16 cellular contexts compared by ENCODE assay signal in genomic region chr11:108906329-108906728, GRCh38.
DNase-seq lines count a peak whose midpoint lies in the region; ATAC-seq, FAIRE-seq and TF ChIP-seq lines count a peak whose summit lies in the region.
"Had no signal": no experiment of that assay in that cellular context is flagged by ENCODE, and none has a peak within 500 bp of the region (broad histone marks: within the 10 kb centered on the region; RNA-seq: fewer than 3 reads in every experiment).

No MANE protein-coding gene starts in this region.

- no peak for FAIRE-seq in H54 (lab: Jason Lieb, UNC)

- no TSS peak for BruUV-seq in HCT116 (replicated peaks; lab: Mats Ljungman, UMichigan)

- peaks cover 45 to 71% of the 10 kb centered on the region in 2 experiments for H3K4me1 ChIP-seq in HCT116 (ENCODE audit: control insufficient read depth in 1 of 2, insufficient read depth in 2 of 2, low read length in 2 of 2)
- peaks cover 13 to 34% of the 10 kb centered on the region in 2 donors for H3K4me1 ChIP-seq in gastrocnemius medialis
- H3K4me1 ChIP-seq: testis had no signal

- H3K9me3 ChIP-seq in HCT116 (ENCODE audit: control insufficient read depth in 1 of 2, insufficient read depth in 1 of 2, low read depth in 1 of 2, low read length in 2 of 2) (no peaks in the 10 kb centered on the region), gastrocnemius medialis (no peaks in the 10 kb centered on the region)
- H3K9me3 ChIP-seq: ovary, testis had no signal

- H3K36me3 ChIP-seq in HCT116 (ENCODE audit: control insufficient read depth in 1 of 2, insufficient read depth in 2 of 2, low read length in 2 of 2) (no peaks in the 10 kb centered on the region), gastrocnemius medialis (no peaks in the 10 kb centered on the region)
- H3K36me3 ChIP-seq: ovary had no signal

- intact Hi-C loops in HCT116 (cut with micrococcal nuclease), result no loop called here
- intact Hi-C loops in gastrocnemius medialis (cut with DNase I; ENCODE audit: low total_unique reads), result no loop called here
- intact Hi-C loops in head of caudate nucleus (cut with DNase I), result no loop called here

- TF ChIP-seq POLR2A in HCT116 (IDR thresholded peaks at IDR 0.05; ENCODE audit: borderline replicate concordance, extremely low read depth, insufficient read depth, insufficient read length), result no peak
- TF ChIP-seq POLR2A in gastrocnemius medialis (IDR thresholded peaks at IDR 0.05), result no peak
- no peak for TF ChIP-seq POLR2A in H54 (IDR thresholded peaks at IDR 0.05; ENCODE audit: low read depth, low read length)

- no peak overlapping the region for H2AFZ ChIP-seq in HCT116 (ENCODE audit: low read depth, low read length, poor library complexity, severe bottlenecking)

- H4K20me1 ChIP-seq in HCT116 (ENCODE audit: insufficient read depth), result no peaks in the 10 kb centered on the region

- RAD21 ChIA-PET in HCT116 (lab: Charles Lee; ENCODE audit: low non-redundant PET in 1 of 2, low total read pairs in 2 of 2, uncharacterized antibody in 2 of 2, unreplicated experiment in 2 of 2), result no interaction called here

- POLR2A ChIA-PET in HCT116 (lab: Charles Lee), result no interaction called here

- H3K79me2 ChIP-seq in HCT116 (ENCODE audit: insufficient read depth, low read length), result no peaks in the 10 kb centered on the region; the same call in 1 of the 2 replicates

- CTCF ChIA-PET in HCT116 (lab: Charles Lee), result no interaction called here

- ATAC-seq in HCT116, result peak; percentile 85
- ATAC-seq in SK-N-SH treated with all-trans-retinoic acid at 6 μM for 48 hours, result peak; percentile 87
- peak; percentile 98 to 99 for ATAC-seq in gastrocnemius medialis

- in situ Hi-C loops in gastrocnemius medialis (cut with MboI; ENCODE audit: low sequenced_read_pairs in 4 of 4), result no loop called here

- peak; percentile 16; the same call in 1 of the 2 replicates for TF ChIP-seq RAD21 in HCT116 (IDR thresholded peaks at IDR 0.05; ENCODE audit: low read depth)

- no peak for TF ChIP-seq CTCF in HCT116 (IDR thresholded peaks at IDR 0.05 in 2 of 3, conservative IDR thresholded peaks at IDR 0.05 in 1 of 3; ENCODE audit: borderline replicate concordance in 1 of 3, insufficient read depth in 1 of 3, low read depth in 2 of 3, low read length in 2 of 3)
- TF ChIP-seq CTCF in fibroblast of the aortic adventitia (IDR thresholded peaks at IDR 0.05; ENCODE audit: insufficient read depth, low read length), result no peak
- TF ChIP-seq CTCF in gastrocnemius medialis (IDR thresholded peaks at IDR 0.05 in 4 of 5, conservative IDR thresholded peaks at IDR 0.05 in 1 of 5), result no peak

- H3K4me2 ChIP-seq in HCT116 (ENCODE audit: low read length), result peak overlapping the region; percentile 51

- no peaks in the 10 kb centered on the region for H3K27me3 ChIP-seq in HCT116 (ENCODE audit: insufficient read depth, low read length)
- H3K27me3 ChIP-seq in gastrocnemius medialis, result no peaks in the 10 kb centered on the region
- H3K27me3 ChIP-seq: ovary, testis had no signal

- DNase-seq in HCT116 (ENCODE audit: low read depth, low spot score), result no peak
- peak; percentile 18 for DNase-seq in fibroblast of the aortic adventitia (ENCODE audit: low read depth)
- no peak for DNase-seq in gastrocnemius medialis
- DNase-seq in head of caudate nucleus, result no peak
- DNase-seq in NCI-H146 treated with DMSO at 0.1 percent for 48 hours (lab: John Stamatoyannopoulos, UW; ENCODE audit: unreplicated experiment), result no peak
- DNase-seq in H54 (ENCODE audit: insufficient read length, low spot score), result no peak
- no peak for DNase-seq in CD1c-positive myeloid dendritic cell (ENCODE audit: extremely low spot score)
- DNase-seq: activated CD4-positive, alpha-beta T cell treated with anti-CD3 and anti-CD28 coated beads for 1 hour; activated gamma-delta T cell treated with Interleukin-2 at 50 U/mL for 16 hours; cortex of kidney; DMS 273 treated with DMSO at 0.1 percent for 48 hours; NCI-H2081 treated with DMSO at 0.1 percent for 48 hours; ovary; SHP77; testis had no signal

- H3K9me2 ChIP-seq in HCT116 (ENCODE audit: insufficient read depth), result no peaks in the 10 kb centered on the region; the same call in 1 of the 2 replicates

- no peak overlapping the region for H3K9ac ChIP-seq in HCT116 (ENCODE audit: low read length)

- H3K4me3 ChIP-seq in HCT116 (replicated peaks in 1 of 2; ENCODE audit: low read depth in 1 of 2, low read length in 2 of 2) (no peak overlapping the region), fibroblast of the aortic adventitia (ENCODE audit: low read depth, low read length) (no peak overlapping the region), gastrocnemius medialis (no peak overlapping the region)
- H3K4me3 ChIP-seq: ovary, testis had no signal

- peak overlapping the region; percentile 88 for H3K27ac ChIP-seq in HCT116 (ENCODE audit: low read depth, low read length)
- H3K27ac ChIP-seq in gastrocnemius medialis, result peak overlapping the region in 3 of 4 donors; percentile 34 to 59 (median 39)
- H3K27ac ChIP-seq: ovary, testis had no signal

TF ChIP-seq in HCT116, 20 proteins besides CTCF, POLR2A, EP300 and RAD21:
- TF ChIP-seq ATF3 (IDR thresholded peaks at IDR 0.05) (peak; percentile 16; the same call in 1 of the 2 replicates), FOSL1 (IDR thresholded peaks at IDR 0.05; ENCODE audit: low read depth) (peak; percentile 52; the same call in 1 of the 2 replicates), TCF7L2 (IDR thresholded peaks at IDR 0.05; ENCODE audit: borderline replicate concordance, extremely low read depth, insufficient read depth, insufficient read length) (no peak), SP1 (IDR thresholded peaks at IDR 0.05; ENCODE audit: low read depth) (peak; percentile 65), ELF1 (IDR thresholded peaks at IDR 0.05; ENCODE audit: borderline replicate concordance, low read depth) (no peak), EZH2 (IDR thresholded peaks at IDR 0.05) (no peak), EGR1 (IDR thresholded peaks at IDR 0.05; ENCODE audit: low read depth) (no peak), ZFX (IDR thresholded peaks at IDR 0.05) (no peak), MAX (IDR thresholded peaks at IDR 0.05) (peak; percentile 41), CEBPB (IDR thresholded peaks at IDR 0.05; ENCODE audit: low read depth) (peak; percentile 57), CBX3 (IDR thresholded peaks at IDR 0.05; ENCODE audit: low read depth) (peak; percentile 57; the same call in 1 of the 2 replicates), JUND (IDR thresholded peaks at IDR 0.05) (peak; percentile 66), YY1 (IDR thresholded peaks at IDR 0.05; ENCODE audit: extremely low read depth, insufficient replicate concordance, low read depth, low read length) (no peak), POLR2AphosphoS5 (IDR thresholded peaks at IDR 0.05; ENCODE audit: low read depth, low read length) (no peak)

TF ChIP-seq in SK-N-SH treated with all-trans-retinoic acid at 6 μM for 48 hours, 23 proteins besides CTCF, POLR2A, EP300 and RAD21:
- no peak for TF ChIP-seq GLIS3 (CRISPR knock-in tag; IDR thresholded peaks at IDR 0.05)
- no peak for TF ChIP-seq PATZ1 (CRISPR knock-in tag; IDR thresholded peaks at IDR 0.05; ENCODE audit: borderline replicate concordance)
- TF ChIP-seq CSRNP3 (CRISPR knock-in tag; IDR thresholded peaks at IDR 0.05), result no peak
- TF ChIP-seq BACH2 (CRISPR knock-in tag; IDR thresholded peaks at IDR 0.05; ENCODE audit: borderline replicate concordance), result no peak
- TF ChIP-seq SNAI2 (CRISPR knock-in tag; IDR thresholded peaks at IDR 0.05), result no peak
- no peak for TF ChIP-seq CREB5 (CRISPR knock-in tag; IDR thresholded peaks at IDR 0.05; ENCODE audit: low read depth)
- TF ChIP-seq ZNF8 (CRISPR knock-in tag; IDR thresholded peaks at IDR 0.05), result 0 out of 2 replicates have a peak, but pooled peaks have one; percentile 12
- TF ChIP-seq ISL1 (CRISPR knock-in tag; IDR thresholded peaks at IDR 0.05), result peak; percentile 66
- TF ChIP-seq ZFP30 (CRISPR knock-in tag; IDR thresholded peaks at IDR 0.05), result no peak
- no peak for TF ChIP-seq ARNTL (CRISPR knock-in tag; IDR thresholded peaks at IDR 0.05; ENCODE audit: borderline replicate concordance, low read depth)
- no peak for TF ChIP-seq ZNF70 (CRISPR knock-in tag; IDR thresholded peaks at IDR 0.05)
- no peak for TF ChIP-seq RARB (CRISPR knock-in tag; IDR thresholded peaks at IDR 0.05)
TF ChIP-seq in SK-N-SH treated with all-trans-retinoic acid at 6 μM for 48 hours: peak in this region for 2.
